8 cellular contexts compared by ENCODE assay signal in genomic region chr3:12662593-12663310, GRCh38. TPM values are rescaled to one million over a fixed set of nuclear protein-coding genes. Genes with fewer than 3 reads are reported as not detected.
A peak's percentile ranks its signal among the peaks of the same experiment; 100 is the strongest.
DNase-seq lines count a peak whose midpoint lies in the region; ATAC-seq, FAIRE-seq and TF ChIP-seq lines count a peak whose summit lies in the region.

No MANE protein-coding gene starts in this region.

- CTCF ChIA-PET in BJ (lab: Yijun Ruan, JAX): interaction anchor here (0.6 to 4.1 kb wide), 2 partner anchors 44 to 94 kb away, joined by 3 to 18 read pairs; no protein-coding TSS in a partner anchor

- H3K27ac ChIP-seq in body of pancreas (peak overlapping the region; percentile 97 to 100 (median 99)), small intestine (ENCODE audit: low read depth in 1 of 2, low read length in 1 of 2) (peak overlapping the region; percentile 99 to 100)

- H3K4me3 ChIP-seq in BJ (ENCODE audit: low read depth, low read length) (peak overlapping the region; percentile 86), body of pancreas (peak overlapping the region; percentile 99 to 100), small intestine (ENCODE audit: low read depth in 1 of 2, low read length in 2 of 2) (peak overlapping the region; percentile 78 to 98)

- DNase-seq in BJ (ENCODE audit: low read depth): no peak
- peak in 4 of 5 experiments; percentile 5 to 60 (median 12) for DNase-seq in T-helper 2 cell
- peak; percentile 36 to 51 (median 40) for DNase-seq in body of pancreas
- DNase-seq in iris pigment epithelial cell (ENCODE audit: low read depth): peak; percentile 65
- DNase-seq in small intestine: peak; percentile 82
- no peak for DNase-seq in NCI-H2196 (lab: John Stamatoyannopoulos, UW; ENCODE audit: unreplicated experiment)

- H3K27me3 ChIP-seq in BJ (ENCODE audit: control insufficient read depth, insufficient read depth, low read length) (no peaks in the 10 kb centered on the region), body of pancreas (no peaks in the 10 kb centered on the region), small intestine (ENCODE audit: control insufficient read depth in 2 of 2, insufficient read depth in 2 of 2, low read length in 2 of 2) (no peaks in the 10 kb centered on the region)

- H3K9me3 ChIP-seq in body of pancreas: no peaks in the 10 kb centered on the region
- no peaks in the 10 kb centered on the region for H3K9me3 ChIP-seq in small intestine (ENCODE audit: control insufficient read depth, low read depth)

- TF ChIP-seq CTCF in BJ (IDR thresholded peaks at IDR 0.05; ENCODE audit: insufficient read depth, low read depth, low read length): no peak
- TF ChIP-seq CTCF in body of pancreas (IDR thresholded peaks at IDR 0.05): no peak

- WGBS in body of pancreas, 2 donors: 0% methylated on average over 22 to 23 of the region's 23 CpGs
- WGBS in small intestine, 3 donors: 0 to 1% (median 1%) methylated on average over 23 of the region's 23 CpGs

- TF ChIP-seq POLR2A in body of pancreas (IDR thresholded peaks at IDR 0.05): peak in 2 of 3 donors; percentile 34 to 55

- H3K36me3 ChIP-seq in BJ (ENCODE audit: control insufficient read depth, insufficient read depth, low read length): no peaks in the 10 kb centered on the region
- no peaks in the 10 kb centered on the region for H3K36me3 ChIP-seq in body of pancreas (replicated peaks in 1 of 2; ENCODE audit: insufficient read depth in 1 of 2, low read depth in 2 of 2)
- H3K36me3 ChIP-seq in small intestine (ENCODE audit: control insufficient read depth in 2 of 2, insufficient read depth in 2 of 2, low read length in 2 of 2): no peaks in the 10 kb centered on the region

- POLR2A ChIA-PET in BJ (lab: Charles Lee): interaction anchor here (0.5 kb wide), 2 partner anchors 13 to 20 kb away, joined by 4 to 5 read pairs; no protein-coding TSS in a partner anchor

- FAIRE-seq in small intestine (lab: Jason Lieb, UNC): no peak

- H3K4me1 ChIP-seq in body of pancreas (peaks cover 45% of the 10 kb centered on the region), small intestine (ENCODE audit: control insufficient read depth in 2 of 2, insufficient read depth in 1 of 2, low read depth in 1 of 2, low read length in 1 of 2) (peaks cover 1 to 8% of the 10 kb centered on the region in 2 donors)

- intact Hi-C loops in body of pancreas (cut with DNase I): no loop called here

- ATAC-seq in HG03432 (IDR thresholded peaks at IDR 0.05; ENCODE audit: unreplicated experiment) (peak; percentile 2), body of pancreas (peak; percentile 12), GM18867 (IDR thresholded peaks at IDR 0.05; ENCODE audit: unreplicated experiment) (no peak)

RNA-seq across cellular contexts. Expression of gene RAF1, which starts 1.2 kb away (rescaled TPM):
- 122 and 134 TPM in 2 replicates for polyA plus RNA-seq in BJ (2011; rRNA removed)
- 105 and 134 TPM in 2 replicates for polyA minus RNA-seq in BJ (2011; rRNA and poly(A)+ RNA removed)
- total RNA-seq in body of pancreas: 10 to 100 TPM; 52.1 to 53.7 TPM
- polyA plus RNA-seq in small intestine: 10 to 100 TPM; 47.9 to 84.3 (median 61.3) TPM

Comparison
In these comparisons a context has a peak if more than half of its experiments do, and no peak if none do; other contexts are left out.
1. DNase-seq: peak in T-helper 2 cell (4 of 5), body of pancreas (4 of 4), iris pigment epithelial cell (single experiment) and small intestine (single experiment); none in BJ (single experiment) and NCI-H2196 (single experiment).
2. Peak in every context shown above with its lines, with median percentiles within 50 percentile points of each other: H3K4me3 ChIP-seq.